In the genomic region with DNA sequence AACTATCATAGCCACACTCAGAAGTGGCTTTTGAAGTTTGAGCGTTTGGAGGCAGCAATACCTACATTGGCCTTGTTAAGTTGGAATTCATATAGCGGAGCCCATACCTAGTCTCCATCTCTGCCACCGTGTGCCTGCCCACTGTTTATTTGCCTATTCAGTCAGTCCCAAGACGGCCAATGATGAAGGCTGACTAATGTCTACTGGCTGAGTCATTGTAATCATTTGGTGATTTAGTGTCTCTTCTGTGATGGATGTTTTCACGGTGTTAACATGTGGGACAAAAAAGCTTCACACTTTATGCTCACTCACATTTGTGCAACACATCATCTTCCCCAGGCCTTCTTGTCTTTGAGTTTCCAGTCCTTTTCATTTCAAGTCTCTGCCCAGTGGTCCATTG, we compare ENCODE assay signal across 19 cellular contexts.
A peak's percentile ranks its signal among the peaks of the same experiment; 100 is the strongest.
DNase-seq lines count a peak whose midpoint lies in the region; ATAC-seq and TF ChIP-seq lines count a peak whose summit lies in the region.
"Had no signal": no experiment of that assay in that cellular context is flagged by ENCODE, and none has a peak within 500 bp of the region (broad histone marks: within the 10 kb centered on the region; RNA-seq: fewer than 3 reads in every experiment).

No MANE protein-coding gene starts in this region.

- POLR2A ChIA-PET in A673 (lab: Charles Lee; ENCODE audit: low non-redundant PET) = no interaction called here

- no peak for TF ChIP-seq CTCF in A673 (conservative IDR thresholded peaks at IDR 0.05; ENCODE audit: low read depth, low read length)
- no peak for TF ChIP-seq CTCF in RWPE2 (IDR thresholded peaks at IDR 0.05; ENCODE audit: poor library complexity, severe bottlenecking)
- no peak for TF ChIP-seq CTCF in fibroblast of mammary gland (conservative IDR thresholded peaks at IDR 0.05; ENCODE audit: control insufficient read depth, insufficient read depth, low read depth, low read length)

- H3K27ac Mint-ChIP-seq in stimulated activated effector memory CD8-positive, alpha-beta T cell treated with anti-CD3 and anti-CD28 coated beads, Interleukin-12 subunit alpha, Interleukin-12 subunit beta, amount 100 ng/mL, for 72 hours = no peak overlapping the region
- H3K27ac Mint-ChIP-seq: CD8-positive, alpha-beta memory T cell; H9 had no signal

- BruUV-seq in A673 (replicated peaks; lab: Mats Ljungman, UMichigan) = no TSS peak

- no peaks in the 10 kb centered on the region for H3K9me3 ChIP-seq in A673 (ENCODE audit: low read depth, low read length, poor library complexity, severe bottlenecking)
- H3K9me3 ChIP-seq in RWPE2 (ENCODE audit: severe bottlenecking) = no peaks in the 10 kb centered on the region

- H3K36me3 ChIP-seq in A673 (ENCODE audit: insufficient read depth, low read length, poor library complexity, severe bottlenecking) (no peaks in the 10 kb centered on the region), RWPE2 (ENCODE audit: low read depth) (no peaks in the 10 kb centered on the region)

- DNase-seq in A673 (ENCODE audit: low spot score) (peak; percentile 41), HT1080 (ENCODE audit: low read depth) (peak; percentile 5), RWPE2 (ENCODE audit: low spot score) (no peak), fibroblast of mammary gland (ENCODE audit: low read depth) (peak; percentile 64), Right ventricle myocardium inferior (ENCODE audit: missing footprints) (no peak)
- no peak for DNase-seq in stimulated activated effector memory CD8-positive, alpha-beta T cell treated with anti-CD3 and anti-CD28 coated beads, Interleukin-12 subunit alpha, Interleukin-12 subunit beta, amount 100 ng/mL, for 72 hours (ENCODE audit: low spot score in 2 of 2)
- DNase-seq: ACHN; C1 segment of cervical spinal cord; CD8-positive, alpha-beta memory T cell; DMS79 treated with DMSO at 0.1 percent for 48 hours; H9; NCI-H146; NCI-H2081; NCI-H2171 treated with DMSO at 0.1 percent for 48 hours; NCI-H446; NCI-H69; NK-92 treated with Interleukin-12 subunit alpha and Interleukin-12 subunit beta, amount 100 ng/mL, for 24 hours had no signal

- H3K27me3 ChIP-seq in A673 (replicated peaks; ENCODE audit: insufficient read depth, low read depth, low read length, poor library complexity) = no peaks in the 10 kb centered on the region
- no peaks in the 10 kb centered on the region for H3K27me3 ChIP-seq in RWPE2 (ENCODE audit: insufficient read depth, poor library complexity, severe bottlenecking)

- H3K4me3 ChIP-seq in A673 (ENCODE audit: low read depth, low read length, poor library complexity, severe bottlenecking) = no peak overlapping the region
- no peak overlapping the region for H3K4me3 ChIP-seq in RWPE2 (ENCODE audit: severe bottlenecking)
- no peak overlapping the region for H3K4me3 ChIP-seq in fibroblast of mammary gland (ENCODE audit: control insufficient read depth, low read depth, low read length)

- peaks cover 8% of the 10 kb centered on the region for H3K9me3 Mint-ChIP-seq in stimulated activated effector memory CD8-positive, alpha-beta T cell treated with anti-CD3 and anti-CD28 coated beads, Interleukin-12 subunit alpha, Interleukin-12 subunit beta, amount 100 ng/mL, for 72 hours
- H3K9me3 Mint-ChIP-seq: H9 had no signal

- no peak overlapping the region for H3K4me3 Mint-ChIP-seq in stimulated activated effector memory CD8-positive, alpha-beta T cell treated with anti-CD3 and anti-CD28 coated beads, Interleukin-12 subunit alpha, Interleukin-12 subunit beta, amount 100 ng/mL, for 72 hours
- H3K4me3 Mint-ChIP-seq: CD8-positive, alpha-beta memory T cell; H9 had no signal

- no peaks in the 10 kb centered on the region for H3K36me3 Mint-ChIP-seq in stimulated activated effector memory CD8-positive, alpha-beta T cell treated with anti-CD3 and anti-CD28 coated beads, Interleukin-12 subunit alpha, Interleukin-12 subunit beta, amount 100 ng/mL, for 72 hours
- H3K36me3 Mint-ChIP-seq: CD8-positive, alpha-beta memory T cell had no signal

- CTCF ChIA-PET in A673 (lab: Charles Lee) = no interaction called here

- no peaks in the 10 kb centered on the region for H3K4me1 Mint-ChIP-seq in stimulated activated effector memory CD8-positive, alpha-beta T cell treated with anti-CD3 and anti-CD28 coated beads, Interleukin-12 subunit alpha, Interleukin-12 subunit beta, amount 100 ng/mL, for 72 hours
- H3K4me1 Mint-ChIP-seq: CD8-positive, alpha-beta memory T cell; H9 had no signal

- ATAC-seq in RWPE2 (ENCODE audit: low read depth) (peak; percentile 29; the same call in 1 of the 3 replicates), GM21515 (IDR thresholded peaks at IDR 0.05; ENCODE audit: unreplicated experiment) (no peak), Right ventricle myocardium inferior (no peak)
- no peak for ATAC-seq in stimulated activated effector memory CD8-positive, alpha-beta T cell treated with anti-CD3 and anti-CD28 coated beads, Interleukin-12 subunit alpha, Interleukin-12 subunit beta, amount 100 ng/mL, for 72 hours

- intact Hi-C loops in A673 (cut with micrococcal nuclease; ENCODE audit: unreplicated experiment) = no loop called here
- intact Hi-C loops in Right ventricle myocardium inferior (cut with DNase I) = no loop called here

- H3K4me1 ChIP-seq in A673 (ENCODE audit: insufficient read depth, low read length, poor library complexity, severe bottlenecking) (no peaks in the 10 kb centered on the region), RWPE2 (ENCODE audit: insufficient read depth, poor library complexity, severe bottlenecking) (no peaks in the 10 kb centered on the region)

- H3K27ac ChIP-seq in A673 (ENCODE audit: low read depth, low read length, poor library complexity, severe bottlenecking) = no peak overlapping the region
- no peak overlapping the region for H3K27ac ChIP-seq in RWPE2 (ENCODE audit: poor library complexity, severe bottlenecking)
- H3K27ac ChIP-seq: KMS-11 had no signal

Comparison
In these comparisons a context has a peak if more than half of its experiments do, and no peak if none do; other contexts are left out.
1. DNase-seq: peak in A673 (single experiment), HT1080 (single experiment) and fibroblast of mammary gland (single experiment); none in RWPE2 (single experiment), stimulated activated effector memory CD8-positive, alpha-beta T cell treated with anti-CD3 and anti-CD28 coated beads, Interleukin-12 subunit alpha, Interleukin-12 subunit beta, amount 100 ng/mL, for 72 hours (0 of 2) and Right ventricle myocardium inferior (single experiment).